In the genomic region with DNA sequence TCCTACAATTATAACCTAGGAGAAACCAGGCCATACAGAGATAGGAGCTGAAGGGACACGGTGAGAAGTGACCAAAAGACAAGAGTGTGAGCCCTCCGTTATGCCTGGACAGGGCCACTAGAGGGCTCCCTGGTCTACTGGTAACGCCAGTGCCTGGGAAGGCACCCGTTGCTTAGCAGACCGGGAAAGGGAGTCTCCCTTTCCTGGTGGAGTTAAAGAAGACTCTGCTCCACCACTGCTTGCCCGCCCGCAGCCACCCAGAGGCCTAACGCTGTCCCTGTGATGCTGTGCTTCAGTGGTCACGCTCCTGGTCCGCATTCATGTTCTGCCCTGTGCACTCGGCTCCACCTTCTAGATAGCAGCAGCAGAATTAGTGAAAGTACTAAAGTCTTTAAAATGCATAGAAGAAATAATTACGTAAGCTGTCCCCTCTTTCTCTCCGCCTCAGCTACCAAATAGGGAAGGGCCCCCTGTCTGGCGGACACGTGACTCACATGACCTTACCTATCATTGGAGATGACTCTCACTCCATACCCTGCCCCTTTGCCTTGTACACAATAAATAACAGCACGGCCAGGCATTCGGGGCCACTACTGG, we compare ENCODE assay signal across 8 cellular contexts. TPM values are rescaled to one million over a fixed set of nuclear protein-coding genes. Genes with fewer than 3 reads are reported as not detected.
DNase-seq lines count a peak whose midpoint lies in the region; ATAC-seq and TF ChIP-seq lines count a peak whose summit lies in the region.

No MANE protein-coding gene starts in this region.

- DNase-seq in BJ (ENCODE audit: low read depth) (peak; percentile 19), NCI-H1694 treated with DMSO at 0.1 percent for 48 hours (lab: John Stamatoyannopoulos, UW) (peak; percentile 82), T-helper 22 cell (ENCODE audit: low read depth) (peak; percentile 28), astrocyte of the hippocampus (ENCODE audit: low read depth, low spot score) (peak; percentile 89), hypothalamus (lab: John Stamatoyannopoulos, UW) (peak in 47 of 51 donors; percentile 12 to 89 (median 64)), retinal pigment epithelial cell (ENCODE audit: low read depth) (peak; percentile 37)

- POLR2A ChIA-PET in BJ (lab: Charles Lee): interaction anchor here (0.6 kb wide), 1 partner anchor 61 kb away, joined by 3 read pairs; no protein-coding TSS in a partner anchor

- H3K4me3 ChIP-seq in BJ (ENCODE audit: low read depth, low read length): no peak overlapping the region
- peak overlapping the region; percentile 1 for H3K4me3 ChIP-seq in retinal pigment epithelial cell (ENCODE audit: low read length)

- no peaks in the 10 kb centered on the region for H3K36me3 ChIP-seq in BJ (ENCODE audit: control insufficient read depth, insufficient read depth, low read length)

- peaks cover 1% of the 10 kb centered on the region; the same call in 1 of the 2 replicates for H3K27me3 ChIP-seq in BJ (ENCODE audit: control insufficient read depth, insufficient read depth, low read length)

- ATAC-seq in GM21529 (IDR thresholded peaks at IDR 0.05; ENCODE audit: unreplicated experiment) (peak; percentile 71), GM21367 (IDR thresholded peaks at IDR 0.05; ENCODE audit: unreplicated experiment) (no peak)

- CTCF ChIA-PET in BJ (lab: Yijun Ruan, JAX): interaction anchor here (0.6 to 2.7 kb wide), 13 partner anchors 10 to 157 kb away, joined by 3 to 18 read pairs (median 3); partner anchors contain the start of gene INTS15

- TF ChIP-seq CTCF in BJ (IDR thresholded peaks at IDR 0.05; ENCODE audit: insufficient read depth, low read depth, low read length) (peak; percentile 90), retinal pigment epithelial cell (conservative IDR thresholded peaks at IDR 0.05; ENCODE audit: low read depth, low read length) (peak; percentile 92)

RNA-seq across cellular contexts. Expression of gene KDELR2, which starts 32.5 kb away (rescaled TPM):
- polyA plus RNA-seq in BJ (2011; rRNA removed): 237 and 301 TPM in 2 replicates
- 165 and 181 TPM in 2 replicates for polyA minus RNA-seq in BJ (2011; rRNA and poly(A)+ RNA removed)

RNA-seq across cellular contexts. Expression of gene GRID2IP, which starts 34.8 kb away (rescaled TPM):
- polyA plus RNA-seq in BJ (2011; rRNA removed): not detected in 2 replicates
- polyA minus RNA-seq in BJ (2011; rRNA and poly(A)+ RNA removed): not detected in 2 replicates

Comparison
In these comparisons a context has a peak if more than half of its experiments do, and no peak if none do; other contexts are left out.
1. DNase-seq: peak in every context shown above with its lines; median percentile 89 in astrocyte of the hippocampus; 82 in NCI-H1694 treated with DMSO at 0.1 percent for 48 hours; 64 in hypothalamus; 37 in retinal pigment epithelial cell; 28 in T-helper 22 cell; 19 in BJ.